ENCODE assay signal across 1 cellular context in the genomic region with DNA sequence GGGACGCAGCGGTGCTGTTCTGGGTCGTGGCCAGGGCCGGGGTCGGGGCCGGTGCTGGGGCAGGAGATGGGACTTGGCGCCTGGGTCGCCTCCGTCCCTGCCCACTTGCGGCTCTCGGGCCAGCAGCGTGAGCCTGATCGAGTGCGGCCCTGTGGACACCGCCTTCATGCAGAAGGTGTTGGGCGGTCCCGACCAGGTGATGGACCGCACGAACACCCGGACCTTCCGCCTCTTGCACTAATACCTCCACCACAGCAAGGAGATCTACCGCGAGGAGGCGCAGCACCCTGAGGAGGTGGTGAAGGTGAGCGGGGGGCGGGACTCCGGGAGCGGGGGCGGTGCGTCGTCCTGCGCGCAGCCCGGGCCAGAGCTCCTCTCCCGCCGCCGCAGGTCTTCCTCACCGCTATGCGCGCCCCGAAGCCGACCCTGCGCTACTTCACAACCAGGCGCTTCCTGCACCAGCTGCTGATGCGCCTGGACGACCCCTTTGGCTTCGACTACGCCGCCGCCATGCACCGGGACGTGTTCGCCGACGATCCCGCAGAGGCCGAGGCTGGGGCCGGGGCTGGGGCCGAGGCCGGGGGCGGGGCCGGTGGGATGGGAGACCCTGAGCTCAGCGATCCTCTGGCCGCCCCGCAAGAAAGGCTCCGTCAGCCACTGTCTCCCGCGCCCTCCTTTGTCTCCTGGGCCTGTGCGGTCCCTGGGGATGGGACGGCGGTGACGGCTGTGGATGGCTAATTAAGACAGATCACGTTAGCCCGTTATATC.
TF ChIP-seq lines count a peak whose summit lies in the region.

No MANE protein-coding gene starts in this region.

TF ChIP-seq in endothelial cell of umbilical vein, 7 proteins besides CTCF, POLR2A, EP300 and RAD21:
- TF ChIP-seq MYC (IDR thresholded peaks at IDR 0.05; ENCODE audit: low read depth, low read length) (no peak), EZH2 (IDR thresholded peaks at IDR 0.05; ENCODE audit: borderline replicate concordance, low read depth, low read length, severe bottlenecking) (peak; percentile 50), GATA2 (IDR thresholded peaks at IDR 0.05; ENCODE audit: insufficient read depth, insufficient read length, low read depth, low read length) (no peak), POLR2AphosphoS5 (IDR thresholded peaks at IDR 0.05; ENCODE audit: insufficient read depth, low read depth, low read length) (no peak), FOS (IDR thresholded peaks at IDR 0.05; ENCODE audit: borderline replicate concordance, insufficient read depth, low read length) (no peak)
